ENCODE assay signal across 8 cellular contexts in the genomic region with DNA sequence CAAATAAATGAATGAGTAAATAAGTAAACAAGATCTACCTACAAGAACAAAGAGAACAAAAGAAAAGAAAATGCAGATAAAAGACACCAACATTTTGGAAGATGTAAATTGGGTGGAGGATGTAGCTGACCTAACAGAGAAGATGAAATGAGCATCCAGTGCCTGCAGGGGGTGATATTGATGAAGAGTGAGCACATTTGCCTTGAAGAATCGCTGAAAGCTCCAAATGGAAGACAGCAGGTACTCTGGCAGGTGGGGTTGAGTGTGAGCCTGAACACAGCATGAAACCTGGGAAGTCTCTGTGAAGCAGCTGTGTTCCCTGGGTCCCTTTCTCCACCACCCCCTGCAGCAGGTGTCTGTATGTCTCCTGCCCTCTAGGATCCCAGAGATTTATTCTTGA.
DNase-seq lines count a peak whose midpoint lies in the region; ATAC-seq and TF ChIP-seq lines count a peak whose summit lies in the region.
"Had no signal": no experiment of that assay in that cellular context is flagged by ENCODE, and none has a peak within 500 bp of the region (broad histone marks: within the 10 kb centered on the region; RNA-seq: fewer than 3 reads in every experiment).

No MANE protein-coding gene starts in this region.

- in situ Hi-C loops in astrocyte of the cerebellum (cut with HindIII; ENCODE audit: low sequenced_read_pairs): no loop called here

- H3K27ac ChIP-seq in right lobe of liver: no peak overlapping the region

- ATAC-seq in right lobe of liver: peak; percentile 25 to 70 (median 50)
- no peak for ATAC-seq in GM19324 (IDR thresholded peaks at IDR 0.05; ENCODE audit: low FRiP score, unreplicated experiment)
- ATAC-seq: activated T-cell treated with anti-CD3 and anti-CD28 coated beads, Interleukin-2, amount 50 U/mL, for 72 hours had no signal

- no peaks in the 10 kb centered on the region for H3K4me1 ChIP-seq in right lobe of liver

- H3K36me3 ChIP-seq in right lobe of liver: no peaks in the 10 kb centered on the region

- intact Hi-C loops in right lobe of liver (cut with DNase I): no loop called here

- TF ChIP-seq POLR2A in right lobe of liver (IDR thresholded peaks at IDR 0.05): no peak

- H3K4me3 ChIP-seq in Jurkat, Clone E6-1 (ENCODE audit: low read length): no peak overlapping the region
- no peak overlapping the region for H3K4me3 ChIP-seq in astrocyte of the cerebellum (ENCODE audit: low read depth, low read length)
- H3K4me3 ChIP-seq in right lobe of liver: no peak overlapping the region

- TF ChIP-seq CTCF in astrocyte of the cerebellum (IDR thresholded peaks at IDR 0.05; ENCODE audit: low read depth, low read length, missing control alignments) (peak; percentile 47), right lobe of liver (IDR thresholded peaks at IDR 0.05) (peak; percentile 22 to 47 (median 34))

- no peaks in the 10 kb centered on the region for H3K27me3 ChIP-seq in right lobe of liver

- DNase-seq in EL (peak; percentile 40), astrocyte of the cerebellum (ENCODE audit: low read depth) (no peak), right lobe of liver (no peak), dedifferentiated amniotic fluid mesenchymal stem cell (ENCODE audit: extremely low spot score) (no peak)
- peak; percentile 48 for DNase-seq in Jurkat, Clone E6-1 (ENCODE audit: low read depth, low spot score)
- no peak for DNase-seq in stimulated activated naive CD4-positive, alpha-beta T cell treated with Interleukin-2 at 50 U/mL for 16 hours (lab: John Stamatoyannopoulos, UW)

- 15% methylated on average over 1 of the region's 1 CpG for WGBS in right lobe of liver (ENCODE audit: insufficient coverage, low coverage, low lambda C conversion rate, missing lambda C conversion rate)

- H3K9me3 ChIP-seq in right lobe of liver: no peaks in the 10 kb centered on the region

Comparison
In these comparisons a context has a peak if more than half of its experiments do, and no peak if none do; other contexts are left out.
1. DNase-seq: peak in EL (single experiment) and Jurkat, Clone E6-1 (single experiment); none in astrocyte of the cerebellum (single experiment), right lobe of liver (0 of 3), stimulated activated naive CD4-positive, alpha-beta T cell treated with Interleukin-2 at 50 U/mL for 16 hours (single experiment) and dedifferentiated amniotic fluid mesenchymal stem cell (single experiment).